In the genomic region with DNA sequence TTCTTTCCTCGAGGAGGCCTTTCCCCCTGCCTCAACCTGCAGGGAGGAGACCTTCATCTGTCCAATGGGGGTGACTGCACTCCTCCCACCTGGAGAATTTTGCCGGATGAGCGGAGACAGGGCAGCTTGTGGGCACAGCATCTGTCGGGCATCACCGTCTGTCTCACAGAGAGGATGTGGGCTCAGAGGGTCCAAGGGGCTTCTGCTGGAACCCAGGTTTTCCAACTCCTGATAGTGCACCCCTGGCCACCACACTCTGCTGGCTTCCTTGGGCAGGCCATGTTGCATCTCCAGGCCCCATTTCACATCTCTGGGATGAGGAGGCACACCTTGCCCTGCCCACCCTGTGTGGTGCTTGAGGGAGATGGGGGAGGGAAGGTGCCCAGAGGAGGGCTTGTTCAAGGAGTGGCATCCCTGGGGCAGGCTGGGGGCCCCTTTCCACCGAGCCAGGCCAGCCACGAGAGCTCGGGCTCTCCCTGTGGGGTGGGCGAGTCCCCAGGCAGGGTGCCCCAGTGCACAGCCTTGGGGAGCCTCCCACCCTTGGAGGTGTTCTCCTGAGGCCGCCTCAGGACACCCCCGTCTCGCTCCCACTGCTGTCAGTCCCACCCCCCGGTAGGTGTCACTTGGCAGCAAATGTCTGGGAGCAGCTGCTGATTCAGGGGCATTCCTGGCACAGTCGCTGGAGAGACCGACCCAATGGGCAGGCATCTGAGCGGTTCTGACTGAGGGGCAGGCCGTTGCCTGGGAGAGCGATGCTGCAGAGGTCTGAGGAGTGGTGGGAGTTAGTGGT, we compare ENCODE assay signal across 23 cellular contexts.
DNase-seq lines count a peak whose midpoint lies in the region; ATAC-seq, FAIRE-seq and TF ChIP-seq lines count a peak whose summit lies in the region.
"Had no signal": no experiment of that assay in that cellular context is flagged by ENCODE, and none has a peak within 500 bp of the region (broad histone marks: within the 10 kb centered on the region; RNA-seq: fewer than 3 reads in every experiment).

No MANE protein-coding gene starts in this region.

- H4K91ac ChIP-seq in trophoblast cell (ENCODE audit: low read depth, low read length): no peak overlapping the region

- H3K9me3 Mint-ChIP-seq in glutamatergic neuron (ENCODE audit: unreplicated experiment): peaks cover 8% of the 10 kb centered on the region
- H3K9me3 Mint-ChIP-seq in activated T-helper 2 cell treated with anti-CD3 and anti-CD28 coated beads, Interferon-gamma antibody, Interleukin-2, Interleukin-4, amounts not matched to agents 10 μg/mL and 5 μg/mL and 100 μg/mL, durations not matched to agents 14 hours and 24 hours and 36 hours: no peaks in the 10 kb centered on the region
- no peaks in the 10 kb centered on the region for H3K9me3 Mint-ChIP-seq in activated CD8-positive, alpha-beta T cell treated with anti-CD3 and anti-CD28 coated beads for 36 hours

- H2AK5ac ChIP-seq in trophoblast cell (ENCODE audit: low read length): no peak overlapping the region

- H3K9ac ChIP-seq in BLaER1: no peak overlapping the region
- H3K9ac ChIP-seq in trophoblast cell (ENCODE audit: low read length): no peak overlapping the region
- H3K9ac ChIP-seq: GM23248 had no signal

- no peak overlapping the region for H2BK12ac ChIP-seq in trophoblast cell (ENCODE audit: low read length)

- H3K4me3 Mint-ChIP-seq in glutamatergic neuron (ENCODE audit: unreplicated experiment): no peak overlapping the region
- no peak overlapping the region for H3K4me3 Mint-ChIP-seq in activated T-helper 2 cell treated with anti-CD3 and anti-CD28 coated beads, Interferon-gamma antibody, Interleukin-2, Interleukin-4, amounts not matched to agents 10 μg/mL and 5 μg/mL and 100 μg/mL, durations not matched to agents 14 hours and 24 hours and 36 hours (ENCODE audit: low read depth)
- H3K4me3 Mint-ChIP-seq in activated CD8-positive, alpha-beta T cell treated with anti-CD3 and anti-CD28 coated beads for 36 hours: no peak overlapping the region
- H3K4me3 Mint-ChIP-seq: CD4-positive, CD25-positive, alpha-beta regulatory T cell had no signal

- no peaks in the 10 kb centered on the region for H3K79me1 ChIP-seq in trophoblast cell (ENCODE audit: low read length)

- ATAC-seq in Right ventricle myocardium inferior (no peak), left cardiac atrium (no peak)
- no peak for ATAC-seq in activated CD8-positive, alpha-beta T cell treated with anti-CD3 and anti-CD28 coated beads for 36 hours
- ATAC-seq: GM12878 had no signal

- H3K27me3 Mint-ChIP-seq in glutamatergic neuron (ENCODE audit: unreplicated experiment): peaks cover 8% of the 10 kb centered on the region
- H3K27me3 Mint-ChIP-seq in activated T-helper 2 cell treated with anti-CD3 and anti-CD28 coated beads, Interferon-gamma antibody, Interleukin-2, Interleukin-4, amounts not matched to agents 10 μg/mL and 5 μg/mL and 100 μg/mL, durations not matched to agents 14 hours and 24 hours and 36 hours (ENCODE audit: low read depth): no peaks in the 10 kb centered on the region
- no peaks in the 10 kb centered on the region for H3K27me3 Mint-ChIP-seq in activated CD8-positive, alpha-beta T cell treated with anti-CD3 and anti-CD28 coated beads for 36 hours
- H3K27me3 Mint-ChIP-seq: CD4-positive, CD25-positive, alpha-beta regulatory T cell had no signal

- no peak overlapping the region for H2BK120ac ChIP-seq in trophoblast cell (ENCODE audit: insufficient read depth, low read length, poor library complexity)

- CTCF ChIA-PET in activated CD8-positive, alpha-beta T cell treated with anti-CD3 and anti-CD28 coated beads for 36 hours (lab: Charles Lee): no interaction called here

- no peak overlapping the region for H4K12ac ChIP-seq in trophoblast cell (ENCODE audit: low read depth, low read length)

- H2AFZ ChIP-seq in trophoblast cell (ENCODE audit: insufficient read depth, low read length, poor library complexity): no peak overlapping the region
- H2AFZ ChIP-seq: GM23248 had no signal

- intact Hi-C loops in Right ventricle myocardium inferior (cut with DNase I): loop anchor here (10.0 kb wide), 1 partner anchor 120 kb away; no protein-coding TSS in a partner anchor
- intact Hi-C loops in left cardiac atrium (cut with DNase I): no loop called here
- intact Hi-C loops in activated T-helper 2 cell treated with anti-CD3 and anti-CD28 coated beads, Interferon-gamma antibody, Interleukin-2, Interleukin-4, amounts not matched to agents 10 μg/mL and 5 μg/mL and 100 μg/mL, durations not matched to agents 14 hours and 24 hours and 36 hours (cut with micrococcal nuclease): no loop called here
- intact Hi-C loops in activated CD8-positive, alpha-beta T cell treated with anti-CD3 and anti-CD28 coated beads for 36 hours (cut with micrococcal nuclease): no loop called here

- POLR2A ChIA-PET in activated CD8-positive, alpha-beta T cell treated with anti-CD3 and anti-CD28 coated beads for 36 hours (lab: Charles Lee): no interaction called here

- no peak overlapping the region for H3K27ac Mint-ChIP-seq in glutamatergic neuron (ENCODE audit: unreplicated experiment)
- no peak overlapping the region for H3K27ac Mint-ChIP-seq in activated T-helper 2 cell treated with anti-CD3 and anti-CD28 coated beads, Interferon-gamma antibody, Interleukin-2, Interleukin-4, amounts not matched to agents 10 μg/mL and 5 μg/mL and 100 μg/mL, durations not matched to agents 14 hours and 24 hours and 36 hours
- H3K27ac Mint-ChIP-seq in activated CD8-positive, alpha-beta T cell treated with anti-CD3 and anti-CD28 coated beads for 36 hours: no peak overlapping the region
- H3K27ac Mint-ChIP-seq: CD4-positive, CD25-positive, alpha-beta regulatory T cell had no signal

- peak; percentile 45 for DNase-seq in Right ventricle myocardium inferior (ENCODE audit: missing footprints)
- DNase-seq in left cardiac atrium: no peak
- peak; percentile 6 for DNase-seq in glutamatergic neuron
- no peak for DNase-seq in trophoblast cell
- no peak for DNase-seq in activated T-helper 2 cell treated with anti-CD3 and anti-CD28 coated beads, Interferon-gamma antibody, Interleukin-2, Interleukin-4, amounts not matched to agents 10 μg/mL and 5 μg/mL and 100 μg/mL, durations not matched to agents 14 hours and 24 hours and 36 hours (ENCODE audit: low spot score)
- DNase-seq in activated CD8-positive, alpha-beta T cell treated with anti-CD3 and anti-CD28 coated beads for 36 hours: no peak
- no peak for DNase-seq in GM19239 (ENCODE audit: insufficient read length, low spot score)
- DNase-seq: 8988T; Caco-2; CD4-positive, CD25-positive, alpha-beta regulatory T cell; GM23248; Kasumi-1; MG63; NCI-H1048; NCI-H1436; NCI-H2029 treated with DMSO at 0.1 percent for 48 hours; NCI-H446 treated with DMSO at 0.1 percent for 48 hours; NK-92 treated with Interleukin-12 subunit alpha and Interleukin-12 subunit beta, amount 100 ng/mL, for 24 hours; Peyer's patch; SIG-M5 had no signal

- H3K36me3 Mint-ChIP-seq in glutamatergic neuron (ENCODE audit: unreplicated experiment): no peaks in the 10 kb centered on the region
- no peaks in the 10 kb centered on the region for H3K36me3 Mint-ChIP-seq in activated T-helper 2 cell treated with anti-CD3 and anti-CD28 coated beads, Interferon-gamma antibody, Interleukin-2, Interleukin-4, amounts not matched to agents 10 μg/mL and 5 μg/mL and 100 μg/mL, durations not matched to agents 14 hours and 24 hours and 36 hours (ENCODE audit: low read depth)
- H3K36me3 Mint-ChIP-seq in activated CD8-positive, alpha-beta T cell treated with anti-CD3 and anti-CD28 coated beads for 36 hours (ENCODE audit: low read depth): no peaks in the 10 kb centered on the region

- H3K36me3 ChIP-seq in BLaER1 (peaks cover 2% of the 10 kb centered on the region; the same call in 1 of the 2 replicates), trophoblast cell (ENCODE audit: control insufficient read depth in 1 of 2, insufficient read depth in 2 of 2, low read length in 2 of 2) (no peaks in the 10 kb centered on the region)
- H3K36me3 ChIP-seq: HAP-1, MG63, Peyer's patch had no signal

- H3K4me2 ChIP-seq in BLaER1 (peak overlapping the region; percentile 6; the same call in 1 of the 2 replicates), trophoblast cell (ENCODE audit: low read length) (no peak overlapping the region)

- H4K20me1 ChIP-seq in BLaER1: no peaks in the 10 kb centered on the region

- no peak overlapping the region for H2BK5ac ChIP-seq in trophoblast cell (ENCODE audit: low read depth, low read length, poor library complexity)

- WGBS in trophoblast cell (ENCODE audit: extremely low coverage, insufficient coverage, insufficient read length): no CpG with 5 or more reads among the region's 18 CpGs

- no peak overlapping the region for H3K14ac ChIP-seq in trophoblast cell (ENCODE audit: low read length)

- H3K4ac ChIP-seq in trophoblast cell (ENCODE audit: low read depth, low read length): no peak overlapping the region

- H3K18ac ChIP-seq in trophoblast cell (ENCODE audit: low read length): no peak overlapping the region

- no peak overlapping the region for H4K8ac ChIP-seq in trophoblast cell (ENCODE audit: low read depth, low read length)

- H3K27me3 ChIP-seq in BLaER1 (no peaks in the 10 kb centered on the region), trophoblast cell (ENCODE audit: insufficient read depth, low read length) (no peaks in the 10 kb centered on the region)
- H3K27me3 ChIP-seq: MG63, Peyer's patch had no signal

- H3K79me2 ChIP-seq in trophoblast cell (ENCODE audit: control insufficient read depth, insufficient read depth, low read length, poor library complexity): no peaks in the 10 kb centered on the region

- H3K4me1 ChIP-seq in BLaER1 (peaks cover 48% of the 10 kb centered on the region), trophoblast cell (ENCODE audit: control insufficient read depth in 1 of 2, insufficient read depth in 2 of 2, low read length in 2 of 2) (peaks cover 3 to 4% of the 10 kb centered on the region in 2 experiments)

- no peak for FAIRE-seq in GM19239 (lab: Jason Lieb, UNC)
- FAIRE-seq: GM12878 had no signal

- no peak overlapping the region for H3K23ac ChIP-seq in trophoblast cell (ENCODE audit: low read length)

- H3K9me3 ChIP-seq in BLaER1: no peaks in the 10 kb centered on the region
- H3K9me3 ChIP-seq in trophoblast cell (ENCODE audit: insufficient read depth, low read depth, low read length): peaks cover 6% of the 10 kb centered on the region
- H3K9me3 ChIP-seq: Caco-2, HAP-1, MG63, Peyer's patch had no signal

- peaks cover 5% of the 10 kb centered on the region for H3K4me1 Mint-ChIP-seq in glutamatergic neuron (ENCODE audit: low read depth, unreplicated experiment)
- no peaks in the 10 kb centered on the region for H3K4me1 Mint-ChIP-seq in activated T-helper 2 cell treated with anti-CD3 and anti-CD28 coated beads, Interferon-gamma antibody, Interleukin-2, Interleukin-4, amounts not matched to agents 10 μg/mL and 5 μg/mL and 100 μg/mL, durations not matched to agents 14 hours and 24 hours and 36 hours (ENCODE audit: low read depth)
- H3K4me1 Mint-ChIP-seq in activated CD8-positive, alpha-beta T cell treated with anti-CD3 and anti-CD28 coated beads for 36 hours (ENCODE audit: low read depth): no peaks in the 10 kb centered on the region

- peak overlapping the region; percentile 35; the same call in 1 of the 2 replicates for H3K27ac ChIP-seq in BLaER1
- H3K27ac ChIP-seq in trophoblast cell (ENCODE audit: low read depth, low read length): no peak overlapping the region
- H3K27ac ChIP-seq: GM23248, Peyer's patch had no signal

- no peak for TF ChIP-seq CTCF in glutamatergic neuron (IDR thresholded peaks at IDR 0.05; ENCODE audit: partially characterized antibody, unreplicated experiment)
- TF ChIP-seq CTCF in activated CD8-positive, alpha-beta T cell treated with anti-CD3 and anti-CD28 coated beads for 36 hours (IDR thresholded peaks at IDR 0.05): no peak

- H3K4me3 ChIP-seq in BLaER1: no peak overlapping the region
- H3K4me3 ChIP-seq in trophoblast cell (ENCODE audit: low read depth, low read length): peak overlapping the region; percentile 23
- H3K4me3 ChIP-seq: GM12878, GM23248, HAP-1, MG63, Peyer's patch had no signal

Comparison
In these comparisons a context has a peak if more than half of its experiments do, and no peak if none do; other contexts are left out.
1. DNase-seq: peak in Right ventricle myocardium inferior (single experiment) and glutamatergic neuron (single experiment); none in left cardiac atrium (single experiment), trophoblast cell (0 of 2), activated T-helper 2 cell treated with anti-CD3 and anti-CD28 coated beads, Interferon-gamma antibody, Interleukin-2, Interleukin-4, amounts not matched to agents 10 μg/mL and 5 μg/mL and 100 μg/mL, durations not matched to agents 14 hours and 24 hours and 36 hours (single experiment), activated CD8-positive, alpha-beta T cell treated with anti-CD3 and anti-CD28 coated beads for 36 hours (single experiment) and GM19239 (single experiment).